26 cellular contexts compared by ENCODE assay signal in genomic region chr2:218615868-218616315, GRCh38. TPM values are rescaled to one million over a fixed set of nuclear protein-coding genes. Genes with fewer than 3 reads are reported as not detected.
DNase-seq lines count a peak whose midpoint lies in the region; ATAC-seq, FAIRE-seq and TF ChIP-seq lines count a peak whose summit lies in the region.
"Had no signal": no experiment of that assay in that cellular context is flagged by ENCODE, and none has a peak within 500 bp of the region (broad histone marks: within the 10 kb centered on the region; RNA-seq: fewer than 3 reads in every experiment).

No MANE protein-coding gene starts in this region.

- no peak overlapping the region for H3K9ac ChIP-seq in GM23248
- no peak overlapping the region for H3K9ac ChIP-seq in HepG2 (ENCODE audit: insufficient read depth, low read depth, low read length)
- no peak overlapping the region for H3K9ac ChIP-seq in rectal smooth muscle tissue (ENCODE audit: low read length)
- H3K9ac ChIP-seq: BLaER1 had no signal

- intact Hi-C loops in HepG2 (cut with micrococcal nuclease; ENCODE audit: unreplicated experiment), result no loop called here

- H3K4me1 ChIP-seq in GM23248 (ENCODE audit: insufficient read depth), result no peaks in the 10 kb centered on the region
- H3K4me1 ChIP-seq in esophagus (ENCODE audit: control insufficient read depth in 2 of 2, insufficient read depth in 2 of 2, low read length in 1 of 2), result no peaks in the 10 kb centered on the region
- peaks cover 26% of the 10 kb centered on the region for H3K4me1 ChIP-seq in HepG2 (ENCODE audit: insufficient read depth, low read length)
- peaks cover 7% of the 10 kb centered on the region for H3K4me1 ChIP-seq in rectal smooth muscle tissue (ENCODE audit: control insufficient read depth, insufficient read depth, low read length)
- H3K4me1 ChIP-seq: BLaER1 had no signal

- 39 to 43% methylated on average over 6 of the region's 6 CpGs for WGBS in GM23248 (ENCODE audit: low coverage in 1 of 2, low lambda C conversion rate in 2 of 2, missing lambda C conversion rate in 2 of 2), 2 experiments
- 73 to 74% methylated on average over 6 of the region's 6 CpGs for WGBS in esophagus, 2 donors
- WGBS in HepG2 (ENCODE audit: low lambda C conversion rate), result 1% methylated on average over 6 of the region's 6 CpGs

- DNase-seq in GM23248 (peak; percentile 18), HepG2 (ENCODE audit: low spot score) (peak; percentile 56), NCI-H526 treated with DMSO at 0.1 percent for 48 hours (lab: John Stamatoyannopoulos, UW) (no peak), NCI-H1092 (lab: John Stamatoyannopoulos, UW) (no peak), germinal center (ENCODE audit: low spot score) (no peak)
- DNase-seq: Calu3; CD8-positive, alpha-beta T cell; EL; HFFc6; IMR-90; NCI-H1436 treated with DMSO at 0.1 percent for 48 hours; NCI-H2029; NCI-H2171; NCI-H446 treated with DMSO at 0.1 percent for 48 hours; NK-92 treated with Interleukin-12 subunit alpha and Interleukin-12 subunit beta, amount 100 ng/mL, for 24 hours; SHP77 treated with DMSO at 0.1 percent for 48 hours had no signal

- in situ Hi-C loops in GM23248 (cut with MboI), result no loop called here
- in situ Hi-C loops in HepG2 (cut with HindIII; ENCODE audit: extremely low pct_ligation_motif_present, low pct_unique_long_range_greater_than_20kb), result no loop called here

- BruUV-seq in HepG2 (replicated peaks; lab: Mats Ljungman, UMichigan), result no TSS peak

- H3F3A ChIP-seq in GM23248 (ENCODE audit: insufficient read depth), result no peaks in the 10 kb centered on the region

- H4K20me1 ChIP-seq in GM23248 (ENCODE audit: insufficient read depth), result no peaks in the 10 kb centered on the region
- H4K20me1 ChIP-seq in HepG2 (ENCODE audit: insufficient read depth, low read length), result no peaks in the 10 kb centered on the region
- H4K20me1 ChIP-seq: BLaER1 had no signal

- no peak overlapping the region for H2AFZ ChIP-seq in GM23248
- H2AFZ ChIP-seq in HepG2 (ENCODE audit: low read length), result peak overlapping the region; percentile 30

- no peak for FAIRE-seq in HepG2 (lab: Jason Lieb, UNC)
- FAIRE-seq: A204.1, GM12878, GM18507, H54 had no signal

- H3K9me3 ChIP-seq in GM23248 (ENCODE audit: low read depth) (no peaks in the 10 kb centered on the region), esophagus (ENCODE audit: control insufficient read depth in 2 of 2, insufficient read depth in 1 of 2, low read depth in 1 of 2, low read length in 1 of 2) (no peaks in the 10 kb centered on the region), HepG2 (ENCODE audit: low read length) (no peaks in the 10 kb centered on the region)
- H3K9me3 ChIP-seq: BLaER1 had no signal

- no peaks in the 10 kb centered on the region for H3K27me3 ChIP-seq in GM23248 (replicated peaks; ENCODE audit: insufficient read depth)
- H3K27me3 ChIP-seq in esophagus (ENCODE audit: control insufficient read depth in 1 of 2, insufficient read depth in 2 of 2, low read length in 2 of 2), result no peaks in the 10 kb centered on the region
- H3K27me3 ChIP-seq in HepG2 (ENCODE audit: control insufficient read depth in 1 of 2, insufficient read depth in 2 of 2, low read length in 2 of 2), result peaks cover 1 to 16% of the 10 kb centered on the region in 2 experiments; a peak in 4 of 5 replicates
- H3K27me3 ChIP-seq in rectal smooth muscle tissue (ENCODE audit: control insufficient read depth, insufficient read depth, low read length), result no peaks in the 10 kb centered on the region
- H3K27me3 ChIP-seq: BLaER1 had no signal

- POLR2A ChIA-PET in HepG2 (lab: Yijun Ruan, JAX), result interaction anchor here (0.6 to 1.8 kb wide), 2 partner anchors 17 to 25 kb away, joined by 4 to 5 read pairs; no protein-coding TSS in a partner anchor

- no peaks in the 10 kb centered on the region for H3K79me2 ChIP-seq in GM23248 (ENCODE audit: insufficient read depth)
- no peaks in the 10 kb centered on the region for H3K79me2 ChIP-seq in HepG2 (ENCODE audit: insufficient read depth, low read length)

- TF ChIP-seq RAD21 in HepG2 (CRISPR knock-in tag; IDR thresholded peaks at IDR 0.05), result no peak

- H3K36me3 ChIP-seq in GM23248 (ENCODE audit: low read depth) (no peaks in the 10 kb centered on the region), esophagus (ENCODE audit: control insufficient read depth in 2 of 2, insufficient read depth in 2 of 2, low read length in 1 of 2) (no peaks in the 10 kb centered on the region), HepG2 (replicated peaks in 1 of 2; ENCODE audit: control insufficient read depth in 1 of 2, insufficient read depth in 2 of 2, low read length in 2 of 2) (no peaks in the 10 kb centered on the region), rectal smooth muscle tissue (ENCODE audit: control insufficient read depth, insufficient read depth, low read length) (no peaks in the 10 kb centered on the region)
- H3K36me3 ChIP-seq: BLaER1 had no signal

- peak; percentile 92 for ATAC-seq in HepG2
- no peak for ATAC-seq in GM21786 (IDR thresholded peaks at IDR 0.05; ENCODE audit: unreplicated experiment)
- ATAC-seq: CD8-positive, alpha-beta T cell; GM12878; SK-N-SH treated with all-trans-retinoic acid at 6 μM for 48 hours had no signal

- no peak overlapping the region for H3K27ac ChIP-seq in GM23248
- H3K27ac ChIP-seq in esophagus (ENCODE audit: low read depth in 2 of 2, low read length in 1 of 2), result peak overlapping the region; percentile 6 to 87
- H3K27ac ChIP-seq in HepG2 (ENCODE audit: extremely low read length, insufficient read depth, low read length), result no peak overlapping the region
- peak overlapping the region; percentile 64 for H3K27ac ChIP-seq in rectal smooth muscle tissue (ENCODE audit: low read depth, low read length)
- H3K27ac ChIP-seq: BLaER1, HL-60 had no signal

- CTCF ChIA-PET in HepG2 (lab: Yijun Ruan, JAX; ENCODE audit: low intra/inter-chr PET ratio, low total read pairs), result no interaction called here

- TF ChIP-seq POLR2A in HepG2 (IDR thresholded peaks at IDR 0.05; ENCODE audit: insufficient read depth in 1 of 2, low read depth in 2 of 2, low read length in 2 of 2), result no peak

- TF ChIP-seq CTCF in HepG2 (CRISPR knock-in tag; IDR thresholded peaks at IDR 0.05), result no peak

- TF ChIP-seq EP300 in HepG2 (IDR thresholded peaks at IDR 0.05; ENCODE audit: low read depth in 2 of 2, low read length in 2 of 2), result no peak
- no peak for TF ChIP-seq EP300 in HepG2 (CRISPR knock-in tag; IDR thresholded peaks at IDR 0.05; ENCODE audit: borderline replicate concordance)

- H3K9me2 ChIP-seq in GM23248 (ENCODE audit: insufficient read depth), result no peaks in the 10 kb centered on the region

- H3K4me2 ChIP-seq in GM23248 (ENCODE audit: unreplicated experiment) (no peak overlapping the region), HepG2 (ENCODE audit: low read depth, low read length) (peak overlapping the region; percentile 77)
- H3K4me2 ChIP-seq: BLaER1 had no signal

- no peak overlapping the region for H3K4me3 ChIP-seq in GM23248
- no peak overlapping the region for H3K4me3 ChIP-seq in esophagus (ENCODE audit: low read depth in 1 of 2, low read length in 2 of 2)
- H3K4me3 ChIP-seq in HepG2 (replicated peaks in 1 of 3; ENCODE audit: insufficient read depth in 1 of 3, low read depth in 2 of 3, low read length in 3 of 3), result peak overlapping the region; percentile 5 to 66 (median 6); a peak in 3 of 6 replicates
- no peak overlapping the region for H3K4me3 ChIP-seq in rectal smooth muscle tissue (ENCODE audit: low read length)
- H3K4me3 ChIP-seq: BLaER1, GM12878 had no signal

RNA-seq across cellular contexts. Expression of gene PLCD4, which starts 8.2 kb away (rescaled TPM):
- 0.51 and 1.3 TPM in 2 replicates for total RNA-seq in GM23248 (2014; rRNA removed; shearing (Covaris generic))
- polyA plus RNA-seq in GM23248 (2016; fragmentation: Nextera tagmentation; extraction: Ambion mirVana) (1.6 TPM in 2 replicates), esophagus (1 to 10 TPM; 4.3 to 5.4 TPM), HepG2 (2011; rRNA removed) (0.05 and 0.26 TPM in 2 replicates)
- not detected in 2 replicates for total RNA-seq in HepG2 (2016; rRNA removed; fragmentation: Illumina TruSeq; extraction: Trizol)
- not detected in 2 replicates for total RNA-seq in HepG2 (2016; cell fraction: cytosol; rRNA removed; fragmentation: Illumina TruSeq; extraction: Trizol; ENCODE audit: low read depth)
- total RNA-seq in HepG2 (2016; cell fraction: insoluble cytoplasmic fraction; rRNA removed; fragmentation: Illumina TruSeq; extraction: Trizol), result not detected in 2 replicates
- not detected in 2 replicates for total RNA-seq in HepG2 (2016; cell fraction: membrane; rRNA removed; fragmentation: Illumina TruSeq; extraction: Trizol)
- total RNA-seq in HepG2 (2016; cell fraction: nucleus; rRNA removed; fragmentation: Illumina TruSeq; extraction: Trizol), result not detected in 2 replicates
- not detected in 2 replicates for polyA plus RNA-seq in HepG2 (2011; cell fraction: cytosol; rRNA removed)
- polyA plus RNA-seq in HepG2 (2011; cell fraction: nucleus; rRNA removed), result 0.08 and 0.09 TPM in 2 replicates
- 1.3 and 1.5 TPM in 2 replicates for polyA plus RNA-seq in HepG2 (2012)
- not detected in 2 replicates for polyA plus RNA-seq in HepG2 (2016; cell fraction: cytosol; fragmentation: Illumina TruSeq; extraction: Trizol; ENCODE audit: low read depth)
- not detected in 2 replicates for polyA plus RNA-seq in HepG2 (2016; cell fraction: insoluble cytoplasmic fraction; fragmentation: Illumina TruSeq; extraction: Trizol; ENCODE audit: low read depth)
- polyA plus RNA-seq in HepG2 (2016; cell fraction: membrane; fragmentation: Illumina TruSeq; extraction: Trizol; ENCODE audit: low read depth), result not detected in 2 replicates
- polyA plus RNA-seq in HepG2 (2016; cell fraction: nucleus; fragmentation: Illumina TruSeq; extraction: Trizol; ENCODE audit: insufficient read depth, low read depth), result not detected in 2 replicates
- polyA minus RNA-seq in HepG2 (2011; rRNA and poly(A)+ RNA removed; ENCODE audit: low replicate concordance), result 2.5 TPM in 1 of 2 replicates, not detected in the other
- not detected in 2 replicates for polyA minus RNA-seq in HepG2 (2011; cell fraction: cytosol; rRNA and poly(A)+ RNA removed)
- not detected in 2 replicates for polyA minus RNA-seq in HepG2 (2011; cell fraction: nucleus; rRNA and poly(A)+ RNA removed)

RNA-seq across cellular contexts. Expression of gene ZNF142, which starts 43.5 kb away (rescaled TPM):
- 7.8 and 8.5 TPM in 2 replicates for total RNA-seq in GM23248 (2014; rRNA removed; shearing (Covaris generic))
- polyA plus RNA-seq in GM23248 (2016; fragmentation: Nextera tagmentation; extraction: Ambion mirVana) (6.6 and 11.5 TPM in 2 replicates), esophagus (10 to 100 TPM in 1 of 2 donors, 1 to 10 TPM in 1; 5.3 to 10.1 TPM), HepG2 (2011; rRNA removed) (4.8 and 5.9 TPM in 2 replicates)
- total RNA-seq in HepG2 (2016; rRNA removed; fragmentation: Illumina TruSeq; extraction: Trizol), result 10.4 and 11.4 TPM in 2 replicates
- total RNA-seq in HepG2 (2016; cell fraction: cytosol; rRNA removed; fragmentation: Illumina TruSeq; extraction: Trizol; ENCODE audit: low read depth), result 2.9 TPM in 2 replicates
- total RNA-seq in HepG2 (2016; cell fraction: insoluble cytoplasmic fraction; rRNA removed; fragmentation: Illumina TruSeq; extraction: Trizol), result 7.5 and 10.8 TPM in 2 replicates
- 5.1 and 6.6 TPM in 2 replicates for total RNA-seq in HepG2 (2016; cell fraction: membrane; rRNA removed; fragmentation: Illumina TruSeq; extraction: Trizol)
- total RNA-seq in HepG2 (2016; cell fraction: nucleus; rRNA removed; fragmentation: Illumina TruSeq; extraction: Trizol), result 17.4 and 28.1 TPM in 2 replicates
- polyA plus RNA-seq in HepG2 (2011; cell fraction: cytosol; rRNA removed), result 2.0 and 3.1 TPM in 2 replicates
- polyA plus RNA-seq in HepG2 (2011; cell fraction: nucleus; rRNA removed), result 33.3 and 35.2 TPM in 2 replicates
- 7.2 and 7.3 TPM in 2 replicates for polyA plus RNA-seq in HepG2 (2012)
- polyA plus RNA-seq in HepG2 (2016; cell fraction: cytosol; fragmentation: Illumina TruSeq; extraction: Trizol; ENCODE audit: low read depth), result 0.54 and 0.68 TPM in 2 replicates
- 5.1 and 9.3 TPM in 2 replicates for polyA plus RNA-seq in HepG2 (2016; cell fraction: insoluble cytoplasmic fraction; fragmentation: Illumina TruSeq; extraction: Trizol; ENCODE audit: low read depth)
- 1.3 and 2.5 TPM in 2 replicates for polyA plus RNA-seq in HepG2 (2016; cell fraction: membrane; fragmentation: Illumina TruSeq; extraction: Trizol; ENCODE audit: low read depth)
- 27.7 and 29.0 TPM in 2 replicates for polyA plus RNA-seq in HepG2 (2016; cell fraction: nucleus; fragmentation: Illumina TruSeq; extraction: Trizol; ENCODE audit: insufficient read depth, low read depth)
- 20.9 and 29.6 TPM in 2 replicates for polyA minus RNA-seq in HepG2 (2011; rRNA and poly(A)+ RNA removed; ENCODE audit: low replicate concordance)
- 4.5 and 7.0 TPM in 2 replicates for polyA minus RNA-seq in HepG2 (2011; cell fraction: cytosol; rRNA and poly(A)+ RNA removed)
- 27.2 and 28.3 TPM in 2 replicates for polyA minus RNA-seq in HepG2 (2011; cell fraction: nucleus; rRNA and poly(A)+ RNA removed)

RNA-seq across cellular contexts. Expression of gene BCS1L, which starts 43.6 kb away (rescaled TPM):
- total RNA-seq in GM23248 (2014; rRNA removed; shearing (Covaris generic)), result 30.9 and 56.1 TPM in 2 replicates
- polyA plus RNA-seq in GM23248 (2016; fragmentation: Nextera tagmentation; extraction: Ambion mirVana) (39.9 and 44.2 TPM in 2 replicates), esophagus (10 to 100 TPM; 38.5 to 53.8 TPM), HepG2 (2011; rRNA removed) (48.1 and 48.9 TPM in 2 replicates)
- total RNA-seq in HepG2 (2016; rRNA removed; fragmentation: Illumina TruSeq; extraction: Trizol), result 52.1 and 76.0 TPM in 2 replicates
- total RNA-seq in HepG2 (2016; cell fraction: cytosol; rRNA removed; fragmentation: Illumina TruSeq; extraction: Trizol; ENCODE audit: low read depth), result 32.5 and 32.8 TPM in 2 replicates
- total RNA-seq in HepG2 (2016; cell fraction: insoluble cytoplasmic fraction; rRNA removed; fragmentation: Illumina TruSeq; extraction: Trizol), result 48.9 and 75.0 TPM in 2 replicates
- 43.8 and 49.1 TPM in 2 replicates for total RNA-seq in HepG2 (2016; cell fraction: membrane; rRNA removed; fragmentation: Illumina TruSeq; extraction: Trizol)
- 55.2 and 71.7 TPM in 2 replicates for total RNA-seq in HepG2 (2016; cell fraction: nucleus; rRNA removed; fragmentation: Illumina TruSeq; extraction: Trizol)
- 34.5 and 48.4 TPM in 2 replicates for polyA plus RNA-seq in HepG2 (2011; cell fraction: cytosol; rRNA removed)
- 177 and 202 TPM in 2 replicates for polyA plus RNA-seq in HepG2 (2011; cell fraction: nucleus; rRNA removed)
- polyA plus RNA-seq in HepG2 (2012), result 36.2 and 44.2 TPM in 2 replicates
- 25.9 and 28.7 TPM in 2 replicates for polyA plus RNA-seq in HepG2 (2016; cell fraction: cytosol; fragmentation: Illumina TruSeq; extraction: Trizol; ENCODE audit: low read depth)
- polyA plus RNA-seq in HepG2 (2016; cell fraction: insoluble cytoplasmic fraction; fragmentation: Illumina TruSeq; extraction: Trizol; ENCODE audit: low read depth), result 39.4 and 50.0 TPM in 2 replicates
- 34.2 and 36.1 TPM in 2 replicates for polyA plus RNA-seq in HepG2 (2016; cell fraction: membrane; fragmentation: Illumina TruSeq; extraction: Trizol; ENCODE audit: low read depth)
- 161 and 175 TPM in 2 replicates for polyA plus RNA-seq in HepG2 (2016; cell fraction: nucleus; fragmentation: Illumina TruSeq; extraction: Trizol; ENCODE audit: insufficient read depth, low read depth)
- polyA minus RNA-seq in HepG2 (2011; rRNA and poly(A)+ RNA removed; ENCODE audit: low replicate concordance), result 53.7 and 55.1 TPM in 2 replicates
- polyA minus RNA-seq in HepG2 (2011; cell fraction: cytosol; rRNA and poly(A)+ RNA removed), result 10.5 and 15.4 TPM in 2 replicates
- 25.1 and 25.8 TPM in 2 replicates for polyA minus RNA-seq in HepG2 (2011; cell fraction: nucleus; rRNA and poly(A)+ RNA removed)

RNA-seq across cellular contexts. Expression of gene CNOT9, which starts 47.3 kb away (rescaled TPM):
- 65.8 and 84.2 TPM in 2 replicates for total RNA-seq in GM23248 (2014; rRNA removed; shearing (Covaris generic))
- polyA plus RNA-seq in GM23248 (2016; fragmentation: Nextera tagmentation; extraction: Ambion mirVana), result 32.3 and 34.8 TPM in 2 replicates
- 10 to 100 TPM; 14.5 to 17.6 TPM for polyA plus RNA-seq in esophagus
- total RNA-seq in HepG2 (2016; rRNA removed; fragmentation: Illumina TruSeq; extraction: Trizol), result 92.4 and 101 TPM in 2 replicates
- total RNA-seq in HepG2 (2016; cell fraction: cytosol; rRNA removed; fragmentation: Illumina TruSeq; extraction: Trizol; ENCODE audit: low read depth), result 20.1 and 22.8 TPM in 2 replicates
- 90.5 and 108 TPM in 2 replicates for total RNA-seq in HepG2 (2016; cell fraction: insoluble cytoplasmic fraction; rRNA removed; fragmentation: Illumina TruSeq; extraction: Trizol)
- 62.2 and 62.5 TPM in 2 replicates for total RNA-seq in HepG2 (2016; cell fraction: membrane; rRNA removed; fragmentation: Illumina TruSeq; extraction: Trizol)
- 88.2 and 95.4 TPM in 2 replicates for total RNA-seq in HepG2 (2016; cell fraction: nucleus; rRNA removed; fragmentation: Illumina TruSeq; extraction: Trizol)
- polyA plus RNA-seq in HepG2 (2011; rRNA removed), result 71.0 and 82.6 TPM in 2 replicates
- 49.8 and 55.3 TPM in 2 replicates for polyA plus RNA-seq in HepG2 (2011; cell fraction: cytosol; rRNA removed)
- 87.2 and 87.7 TPM in 2 replicates for polyA plus RNA-seq in HepG2 (2011; cell fraction: nucleus; rRNA removed)
- 33.2 and 42.6 TPM in 2 replicates for polyA plus RNA-seq in HepG2 (2012)
- polyA plus RNA-seq in HepG2 (2016; cell fraction: cytosol; fragmentation: Illumina TruSeq; extraction: Trizol; ENCODE audit: low read depth), result 11.3 and 14.7 TPM in 2 replicates
- polyA plus RNA-seq in HepG2 (2016; cell fraction: insoluble cytoplasmic fraction; fragmentation: Illumina TruSeq; extraction: Trizol; ENCODE audit: low read depth), result 92.0 and 94.6 TPM in 2 replicates
- 34.0 and 37.1 TPM in 2 replicates for polyA plus RNA-seq in HepG2 (2016; cell fraction: membrane; fragmentation: Illumina TruSeq; extraction: Trizol; ENCODE audit: low read depth)
- polyA plus RNA-seq in HepG2 (2016; cell fraction: nucleus; fragmentation: Illumina TruSeq; extraction: Trizol; ENCODE audit: insufficient read depth, low read depth), result 131 TPM in 2 replicates
- polyA minus RNA-seq in HepG2 (2011; rRNA and poly(A)+ RNA removed; ENCODE audit: low replicate concordance), result 120 and 128 TPM in 2 replicates
- 63.2 and 66.3 TPM in 2 replicates for polyA minus RNA-seq in HepG2 (2011; cell fraction: cytosol; rRNA and poly(A)+ RNA removed)
- 109 and 117 TPM in 2 replicates for polyA minus RNA-seq in HepG2 (2011; cell fraction: nucleus; rRNA and poly(A)+ RNA removed)

RNA-seq across cellular contexts. Expression of gene USP37, which starts 47.7 kb away (rescaled TPM):
- 6.6 and 6.7 TPM in 2 replicates for total RNA-seq in GM23248 (2014; rRNA removed; shearing (Covaris generic))
- polyA plus RNA-seq in GM23248 (2016; fragmentation: Nextera tagmentation; extraction: Ambion mirVana), result 5.0 and 5.1 TPM in 2 replicates
- polyA plus RNA-seq in esophagus, result 1 to 10 TPM; 1.8 to 2.3 TPM
- total RNA-seq in HepG2 (2016; rRNA removed; fragmentation: Illumina TruSeq; extraction: Trizol), result 30.6 and 36.2 TPM in 2 replicates
- total RNA-seq in HepG2 (2016; cell fraction: cytosol; rRNA removed; fragmentation: Illumina TruSeq; extraction: Trizol; ENCODE audit: low read depth), result 20.5 and 21.3 TPM in 2 replicates
- total RNA-seq in HepG2 (2016; cell fraction: insoluble cytoplasmic fraction; rRNA removed; fragmentation: Illumina TruSeq; extraction: Trizol), result 28.6 and 34.8 TPM in 2 replicates
- total RNA-seq in HepG2 (2016; cell fraction: membrane; rRNA removed; fragmentation: Illumina TruSeq; extraction: Trizol), result 15.4 and 17.1 TPM in 2 replicates
- total RNA-seq in HepG2 (2016; cell fraction: nucleus; rRNA removed; fragmentation: Illumina TruSeq; extraction: Trizol), result 31.4 and 32.1 TPM in 2 replicates
- polyA plus RNA-seq in HepG2 (2011; rRNA removed), result 6.5 and 6.6 TPM in 2 replicates
- 2.2 and 3.7 TPM in 2 replicates for polyA plus RNA-seq in HepG2 (2011; cell fraction: cytosol; rRNA removed)
- 5.9 and 6.5 TPM in 2 replicates for polyA plus RNA-seq in HepG2 (2011; cell fraction: nucleus; rRNA removed)
- polyA plus RNA-seq in HepG2 (2012), result 8.9 and 9.8 TPM in 2 replicates
- polyA plus RNA-seq in HepG2 (2016; cell fraction: cytosol; fragmentation: Illumina TruSeq; extraction: Trizol; ENCODE audit: low read depth), result 1.3 and 1.9 TPM in 2 replicates
- polyA plus RNA-seq in HepG2 (2016; cell fraction: insoluble cytoplasmic fraction; fragmentation: Illumina TruSeq; extraction: Trizol; ENCODE audit: low read depth), result 11.5 and 12.3 TPM in 2 replicates
- polyA plus RNA-seq in HepG2 (2016; cell fraction: membrane; fragmentation: Illumina TruSeq; extraction: Trizol; ENCODE audit: low read depth), result 2.8 and 2.9 TPM in 2 replicates
- 18.1 and 19.2 TPM in 2 replicates for polyA plus RNA-seq in HepG2 (2016; cell fraction: nucleus; fragmentation: Illumina TruSeq; extraction: Trizol; ENCODE audit: insufficient read depth, low read depth)
- 9.1 and 9.8 TPM in 2 replicates for polyA minus RNA-seq in HepG2 (2011; rRNA and poly(A)+ RNA removed; ENCODE audit: low replicate concordance)
- polyA minus RNA-seq in HepG2 (2011; cell fraction: cytosol; rRNA and poly(A)+ RNA removed), result 18.1 and 20.4 TPM in 2 replicates
- 43.1 and 55.2 TPM in 2 replicates for polyA minus RNA-seq in HepG2 (2011; cell fraction: nucleus; rRNA and poly(A)+ RNA removed)

Comparison
In these comparisons a context has a peak if more than half of its experiments do, and no peak if none do; other contexts are left out.
1. DNase-seq: peak in GM23248 (single experiment) and HepG2 (single experiment); none in NCI-H526 treated with DMSO at 0.1 percent for 48 hours (single experiment), NCI-H1092 (single experiment) and germinal center (single experiment).
2. H3K27ac ChIP-seq: peak in esophagus (2 of 2) and rectal smooth muscle tissue (single experiment); none in GM23248 (single experiment) and HepG2 (single experiment).
3. H3K4me3 ChIP-seq: peak in HepG2 (3 of 3); none in GM23248 (single experiment), esophagus (0 of 2) and rectal smooth muscle tissue (single experiment).